Comparison of ENCODE assay signal across 4 cellular contexts in the genomic region with DNA sequence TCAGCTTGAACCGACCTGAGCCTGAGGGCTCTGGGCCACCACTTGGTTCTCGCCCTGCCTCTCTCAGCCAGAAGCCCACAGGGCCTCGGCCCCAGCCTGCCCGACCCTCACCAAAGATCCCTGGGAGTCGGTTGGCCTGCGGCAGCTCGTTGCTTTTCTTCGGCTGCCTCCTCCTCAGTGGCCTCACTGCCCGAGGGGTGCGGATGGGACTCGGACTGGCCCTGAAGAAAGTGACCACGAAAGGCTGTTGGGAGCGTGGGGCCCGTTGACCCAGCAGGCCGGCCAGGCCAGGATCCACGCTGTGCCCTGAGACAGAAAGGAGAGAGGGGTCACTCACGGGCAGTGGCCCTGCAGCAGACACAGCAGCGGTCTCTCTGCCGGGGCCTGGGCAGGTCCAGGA. TPM values are rescaled to one million over a fixed set of nuclear protein-coding genes. Genes with fewer than 3 reads are reported as not detected.
"Had no signal": no experiment of that assay in that cellular context is flagged by ENCODE, and none has a peak within 500 bp of the region (broad histone marks: within the 10 kb centered on the region; RNA-seq: fewer than 3 reads in every experiment).

No MANE protein-coding gene starts in this region.

RNA-seq across cellular contexts. Expression of gene OXCT2, which starts 6.6 kb away (rescaled TPM):
- total RNA-seq: left lobe of liver had no signal

RNA-seq across cellular contexts. Expression of gene BMP8B, which starts 24.2 kb away (rescaled TPM):
- total RNA-seq: fibroblast of lung, mammary epithelial cell had no signal
- polyA plus RNA-seq: endothelial cell of umbilical vein had no signal
